8 cellular contexts compared by ENCODE assay signal in genomic region chr11:65743928-65744698, GRCh38. TPM values are rescaled to one million over a fixed set of nuclear protein-coding genes. Genes with fewer than 3 reads are reported as not detected.
DNase-seq lines count a peak whose midpoint lies in the region; ATAC-seq, FAIRE-seq and TF ChIP-seq lines count a peak whose summit lies in the region.

No MANE protein-coding gene starts in this region.

- no peak overlapping the region for H3K27ac Mint-ChIP-seq in glutamatergic neuron (ENCODE audit: unreplicated experiment)
- H3K27ac Mint-ChIP-seq in activated naive CD4-positive, alpha-beta T cell treated with anti-CD3 and anti-CD28 coated beads, Interleukin-2, amount 10 ng/mL, durations not matched to agents 7 days and 5 days: no peak overlapping the region

- no peaks in the 10 kb centered on the region for H4K20me1 ChIP-seq in PC-9 (ENCODE audit: insufficient read depth)

- peaks cover 15% of the 10 kb centered on the region for H3K9me3 ChIP-seq in A549
- H3K9me3 ChIP-seq in PC-9 (ENCODE audit: insufficient read depth, low read depth): no peaks in the 10 kb centered on the region
- no peaks in the 10 kb centered on the region for H3K9me3 ChIP-seq in sigmoid colon

- no peaks in the 10 kb centered on the region; the same call in 1 of the 2 replicates for H3K9me2 ChIP-seq in PC-9 (ENCODE audit: insufficient read depth)

- WGBS in A549 (ENCODE audit: missing lambda C conversion rate): 35% methylated on average over 17 of the region's 21 CpGs
- whole genome bisulfite sequencing in sigmoid colon, 2 donors: 51 to 79% methylated on average over 21 of the region's 21 CpGs

- TF ChIP-seq POLR2A in A549 (IDR thresholded peaks at IDR 0.05; ENCODE audit: low read length) (no peak), sigmoid colon (IDR thresholded peaks at IDR 0.05) (no peak)

- no peaks in the 10 kb centered on the region for H3K79me2 ChIP-seq in PC-9 (ENCODE audit: low read depth)

- CTCF ChIA-PET in A549 (lab: Yijun Ruan, JAX): interaction anchor here (0.6 to 2.2 kb wide), 28 partner anchors 10 to 244 kb away, joined by 3 to 24 read pairs (median 4); partner anchors contain the start of genes FIBP and KAT5
- CTCF ChIA-PET in PC-9 (lab: Charles Lee): interaction anchor here (0.7 to 1.0 kb wide), 3 partner anchors 25 to 258 kb away, joined by 3 to 9 read pairs (median 6); partner anchors contain the start of genes BANF1, EIF1AD and KAT5
- CTCF ChIA-PET in activated naive CD4-positive, alpha-beta T cell treated with anti-CD3 and anti-CD28 coated beads, Interleukin-2, amount 10 ng/mL, durations not matched to agents 7 days and 5 days (lab: Charles Lee): no interaction called here

- H3K27me3 ChIP-seq in GM06990 (replicated peaks; ENCODE audit: control insufficient read depth, insufficient read depth, low read length) (no peaks in the 10 kb centered on the region; the same call in none of the 2 replicates), PC-9 (ENCODE audit: insufficient read depth, low read depth) (peaks cover 8% of the 10 kb centered on the region; the same call in 1 of the 2 replicates), sigmoid colon (peaks cover 0 to 5% (median 0%) of the 10 kb centered on the region in 3 donors)

- TF ChIP-seq RAD21 in A549 (conservative IDR thresholded peaks at IDR 0.05 in 1 of 2, IDR thresholded peaks at IDR 0.05 in 1 of 2): peak; percentile 55 to 73

- intact Hi-C loops in PC-9 (cut with micrococcal nuclease; ENCODE audit: unreplicated experiment): loop anchor here (2.0 kb wide), 1 partner anchor 73 kb away; no protein-coding TSS in a partner anchor
- intact Hi-C loops in sigmoid colon (cut with DNase I): no loop called here

- TF ChIP-seq EP300 in A549 (IDR thresholded peaks at IDR 0.05) (no peak), sigmoid colon (IDR thresholded peaks at IDR 0.05) (no peak)

- FAIRE-seq in A549 (lab: Jason Lieb, UNC): no peak

- no peak overlapping the region; the same call in 1 of the 2 replicates for H2AFZ ChIP-seq in PC-9

- H3K27ac ChIP-seq in A549: no peak overlapping the region
- H3K27ac ChIP-seq in PC-9: no peak overlapping the region
- H3K27ac ChIP-seq in sigmoid colon: no peak overlapping the region

- ATAC-seq in A549: peak; percentile 95 to 99
- no peak for ATAC-seq in omental fat pad (ENCODE audit: low FRiP score)

- H3K4me1 ChIP-seq in A549: no peaks in the 10 kb centered on the region
- H3K4me1 ChIP-seq in PC-9 (replicated peaks; ENCODE audit: insufficient read depth): 0 out of 2 replicates have a peak, but pooled peaks cover 4% of the 10 kb centered on the region
- H3K4me1 ChIP-seq in sigmoid colon: no peaks in the 10 kb centered on the region

- TF ChIP-seq CTCF in A549 (IDR thresholded peaks at IDR 0.05): peak; percentile 40; the same call in 1 of the 3 replicates
- peak; percentile 17 for TF ChIP-seq CTCF in GM06990 (IDR thresholded peaks at IDR 0.05; ENCODE audit: insufficient read depth, low read length, poor library complexity, severe bottlenecking)
- peak; percentile 81 for TF ChIP-seq CTCF in PC-9 (conservative IDR thresholded peaks at IDR 0.05)
- no peak for TF ChIP-seq CTCF in glutamatergic neuron (IDR thresholded peaks at IDR 0.05; ENCODE audit: partially characterized antibody, unreplicated experiment)
- TF ChIP-seq CTCF in omental fat pad (IDR thresholded peaks at IDR 0.05): no peak
- peak in 2 of 4 experiments; percentile 12 to 24 for TF ChIP-seq CTCF in sigmoid colon (IDR thresholded peaks at IDR 0.05)

- H3K4me3 Mint-ChIP-seq in glutamatergic neuron (ENCODE audit: unreplicated experiment): no peak overlapping the region
- H3K4me3 Mint-ChIP-seq in activated naive CD4-positive, alpha-beta T cell treated with anti-CD3 and anti-CD28 coated beads, Interleukin-2, amount 10 ng/mL, durations not matched to agents 7 days and 5 days: no peak overlapping the region

- BruUV-seq in PC-9 (replicated peaks; lab: Mats Ljungman, UMichigan): no TSS peak

- H3K4me2 ChIP-seq in A549: peak overlapping the region; percentile 44; the same call in 1 of the 3 replicates
- peak overlapping the region; percentile 46 for H3K4me2 ChIP-seq in PC-9

- DNase-seq in A549 (ENCODE audit: low read depth in 1 of 2, low spot score in 1 of 2) (peak; percentile 49 to 76), GM06990 (ENCODE audit: extremely low read depth, insufficient read length) (no peak), PC-9 (peak; percentile 28 to 72), glutamatergic neuron (peak; percentile 26), omental fat pad (ENCODE audit: low spot score) (no peak), sigmoid colon (no peak), kidney glomerular epithelial cell (lab: John Stamatoyannopoulos, UW) (no peak)
- DNase-seq in activated naive CD4-positive, alpha-beta T cell treated with anti-CD3 and anti-CD28 coated beads, Interleukin-2, amount 10 ng/mL, durations not matched to agents 7 days and 5 days: no peak

- H3K36me3 ChIP-seq in GM06990 (ENCODE audit: control insufficient read depth, insufficient read depth, low read length) (no peaks in the 10 kb centered on the region), PC-9 (ENCODE audit: low read depth) (no peaks in the 10 kb centered on the region), sigmoid colon (no peaks in the 10 kb centered on the region)

- H3F3A ChIP-seq in PC-9 (ENCODE audit: insufficient read depth, low read depth): peaks cover 4% of the 10 kb centered on the region; the same call in 1 of the 2 replicates

- H3K4me1 Mint-ChIP-seq in glutamatergic neuron (ENCODE audit: low read depth, unreplicated experiment): no peaks in the 10 kb centered on the region
- H3K4me1 Mint-ChIP-seq in activated naive CD4-positive, alpha-beta T cell treated with anti-CD3 and anti-CD28 coated beads, Interleukin-2, amount 10 ng/mL, durations not matched to agents 7 days and 5 days: no peaks in the 10 kb centered on the region

- POLR2A ChIA-PET in A549 (lab: Yijun Ruan, JAX): interaction anchor here (0.6 kb wide), 1 partner anchor 25 kb away, joined by 4 read pairs; no protein-coding TSS in a partner anchor
- POLR2A ChIA-PET in PC-9 (lab: Charles Lee; ENCODE audit: unreplicated experiment): interaction anchor here (0.6 kb wide), 1 partner anchor 163 kb away, joined by 3 read pairs; no protein-coding TSS in a partner anchor

- H3K27me3 Mint-ChIP-seq in glutamatergic neuron (ENCODE audit: unreplicated experiment): no peaks in the 10 kb centered on the region
- H3K27me3 Mint-ChIP-seq in activated naive CD4-positive, alpha-beta T cell treated with anti-CD3 and anti-CD28 coated beads, Interleukin-2, amount 10 ng/mL, durations not matched to agents 7 days and 5 days: peaks cover 52% of the 10 kb centered on the region

- no peaks in the 10 kb centered on the region for H3K36me3 Mint-ChIP-seq in glutamatergic neuron (ENCODE audit: unreplicated experiment)
- H3K36me3 Mint-ChIP-seq in activated naive CD4-positive, alpha-beta T cell treated with anti-CD3 and anti-CD28 coated beads, Interleukin-2, amount 10 ng/mL, durations not matched to agents 7 days and 5 days: no peaks in the 10 kb centered on the region

- peaks cover 2% of the 10 kb centered on the region for H3K9me3 Mint-ChIP-seq in glutamatergic neuron (ENCODE audit: unreplicated experiment)
- H3K9me3 Mint-ChIP-seq in activated naive CD4-positive, alpha-beta T cell treated with anti-CD3 and anti-CD28 coated beads, Interleukin-2, amount 10 ng/mL, durations not matched to agents 7 days and 5 days: no peaks in the 10 kb centered on the region

- H3K4me3 ChIP-seq in A549 (no peak overlapping the region), GM06990 (replicated peaks; ENCODE audit: low read depth, low read length) (no peak overlapping the region), PC-9 (no peak overlapping the region), sigmoid colon (no peak overlapping the region)

RNA-seq across cellular contexts. Expression of gene RNASEH2C, which starts 23.5 kb away (rescaled TPM):
- polyA plus RNA-seq in A549 (2011; rRNA removed) (15.1 and 15.8 TPM in 2 replicates), A549 (2017; fragmentation: RNase III; extraction: RNeasy Plus Mini Kit Qiagen cat#74134 plus additional on column Dnase treatment) (36.4 to 39.3 TPM (median 36.9 TPM) in 3 replicates), sigmoid colon (10 to 100 TPM; 45.6 to 68.1 (median 55.7) TPM)
- 43.5 and 49.5 TPM in 2 replicates for polyA plus RNA-seq in A549 (2012; cell fraction: cytosol; rRNA removed)
- polyA plus RNA-seq in A549 (2012; cell fraction: nucleus; rRNA removed): 79.6 and 95.4 TPM in 2 replicates
- polyA minus RNA-seq in A549 (2011; rRNA and poly(A)+ RNA removed): 8.9 and 9.1 TPM in 2 replicates
- total RNA-seq in PC-9 (2021) (31.8 and 42.4 TPM in 2 replicates), glutamatergic neuron (ENCODE audit: unreplicated experiment) (42.9 TPM), omental fat pad (100 to 1,000 TPM in 3 of 4 donors, 10 to 100 TPM in 1; 89.7 to 192 (median 125) TPM), sigmoid colon (100 to 1,000 TPM; 120 to 168 (median 146) TPM)

RNA-seq across cellular contexts. Expression of gene KAT5, which starts 32.1 kb away (rescaled TPM):
- 25.8 and 34.6 TPM in 2 replicates for polyA plus RNA-seq in A549 (2011; rRNA removed)
- 51.7 and 58.0 TPM in 2 replicates for polyA plus RNA-seq in A549 (2012; cell fraction: cytosol; rRNA removed)
- polyA plus RNA-seq in A549 (2012; cell fraction: nucleus; rRNA removed): 95.5 and 97.4 TPM in 2 replicates
- polyA plus RNA-seq in A549 (2017; fragmentation: RNase III; extraction: RNeasy Plus Mini Kit Qiagen cat#74134 plus additional on column Dnase treatment): 39.8 to 44.7 TPM (median 41.2 TPM) in 3 replicates
- polyA minus RNA-seq in A549 (2011; rRNA and poly(A)+ RNA removed): 63.3 and 67.9 TPM in 2 replicates
- total RNA-seq in PC-9 (2021): 49.6 and 57.1 TPM in 2 replicates
- 71.3 TPM for total RNA-seq in glutamatergic neuron (ENCODE audit: unreplicated experiment)
- total RNA-seq in omental fat pad: 10 to 100 TPM; 39.8 to 48.2 (median 44.7) TPM
- 10 to 100 TPM; 58.4 to 92.7 (median 74.7) TPM for total RNA-seq in sigmoid colon
- polyA plus RNA-seq in sigmoid colon: 10 to 100 TPM; 51.1 to 81.0 (median 53.9) TPM

RNA-seq across cellular contexts. Expression of gene AP5B1, which starts 36.7 kb away (rescaled TPM):
- polyA plus RNA-seq in A549 (2011; rRNA removed) (5.2 and 5.8 TPM in 2 replicates), A549 (2017; fragmentation: RNase III; extraction: RNeasy Plus Mini Kit Qiagen cat#74134 plus additional on column Dnase treatment) (9.0 to 10.2 TPM (median 9.2 TPM) in 3 replicates), sigmoid colon (10 to 100 TPM in 1 of 3 donors, 1 to 10 TPM in 2; 6.6 to 14.6 (median 9.0) TPM)
- polyA plus RNA-seq in A549 (2012; cell fraction: cytosol; rRNA removed): 6.8 and 10.8 TPM in 2 replicates
- polyA plus RNA-seq in A549 (2012; cell fraction: nucleus; rRNA removed): 12.7 and 19.9 TPM in 2 replicates
- 8.4 and 9.3 TPM in 2 replicates for polyA minus RNA-seq in A549 (2011; rRNA and poly(A)+ RNA removed)
- total RNA-seq in PC-9 (2021) (20.8 and 28.0 TPM in 2 replicates), glutamatergic neuron (ENCODE audit: unreplicated experiment) (13.2 TPM), omental fat pad (10 to 100 TPM; 15.4 to 32.8 (median 30.9) TPM), sigmoid colon (10 to 100 TPM in 2 of 4 donors, 1 to 10 TPM in 2; 6.6 to 13.3 (median 10.8) TPM)

RNA-seq across cellular contexts. Expression of gene OVOL1, which starts 42.8 kb away (rescaled TPM):
- polyA plus RNA-seq in A549 (2011; rRNA removed) (not detected in 2 replicates), A549 (2017; fragmentation: RNase III; extraction: RNeasy Plus Mini Kit Qiagen cat#74134 plus additional on column Dnase treatment) (not detected in 3 replicates), sigmoid colon (10 to 100 TPM; 16.6 to 30.0 (median 22.7) TPM)
- polyA plus RNA-seq in A549 (2012; cell fraction: cytosol; rRNA removed): 0.01 TPM in 1 of 2 replicates, not detected in the other
- polyA plus RNA-seq in A549 (2012; cell fraction: nucleus; rRNA removed): 0.04 and 0.07 TPM in 2 replicates
- polyA minus RNA-seq in A549 (2011; rRNA and poly(A)+ RNA removed): not detected in 2 replicates
- total RNA-seq in PC-9 (2021) (10.2 and 10.5 TPM in 2 replicates), glutamatergic neuron (ENCODE audit: unreplicated experiment) (not detected), omental fat pad (not detected), sigmoid colon (not detected)

Comparison
In these comparisons a context has a peak if more than half of its experiments do, and no peak if none do; other contexts are left out.
1. DNase-seq: peak in A549 (2 of 2), PC-9 (2 of 2) and glutamatergic neuron (single experiment); none in GM06990 (single experiment), omental fat pad (single experiment), sigmoid colon (single experiment), activated naive CD4-positive, alpha-beta T cell treated with anti-CD3 and anti-CD28 coated beads, Interleukin-2, amount 10 ng/mL, durations not matched to agents 7 days and 5 days (single experiment) and kidney glomerular epithelial cell (single experiment).
2. CTCF ChIP-seq: peak in A549 (single experiment), GM06990 (single experiment) and PC-9 (single experiment); none in glutamatergic neuron (single experiment) and omental fat pad (0 of 3).